ENCODE assay signal across 2 cellular contexts in genomic region chr20:41639630-41640029, GRCh38.
TF ChIP-seq lines count a peak whose summit lies in the region.

No MANE protein-coding gene starts in this region.

TF ChIP-seq in GM23338, 12 proteins besides CTCF, POLR2A, EP300 and RAD21 (continued from another document):
- TF ChIP-seq ZNF462 (CRISPR knock-in tag; IDR thresholded peaks at IDR 0.05): no peak
- TF ChIP-seq ETS1 (IDR thresholded peaks at IDR 0.05): no peak
- TF ChIP-seq POLR2AphosphoS5 (IDR thresholded peaks at IDR 0.05; ENCODE audit: low read depth): no peak
- no peak for TF ChIP-seq REST (IDR thresholded peaks at IDR 0.05; ENCODE audit: unreplicated experiment)
- no peak for TF ChIP-seq CREB1 (CRISPR knock-in tag; IDR thresholded peaks at IDR 0.05; ENCODE audit: low read depth)
- no peak for TF ChIP-seq STAT1 (IDR thresholded peaks at IDR 0.05; ENCODE audit: unreplicated experiment)
- no peak for TF ChIP-seq JUNB (IDR thresholded peaks at IDR 0.05; ENCODE audit: unreplicated experiment)
- no peak for TF ChIP-seq ZNF114 (CRISPR knock-in tag; IDR thresholded peaks at IDR 0.05)
- TF ChIP-seq EZH2 (IDR thresholded peaks at IDR 0.05; ENCODE audit: low read depth, unreplicated experiment): no peak
- no peak for TF ChIP-seq NANOG (IDR thresholded peaks at IDR 0.05; ENCODE audit: borderline replicate concordance)
- no peak for TF ChIP-seq EZH2phosphoT487 (IDR thresholded peaks at IDR 0.05; ENCODE audit: unreplicated experiment)

TF ChIP-seq in WTC11, 78 proteins besides CTCF, POLR2A, EP300 and RAD21 (continued from another document):
- TF ChIP-seq E2F1 (CRISPR knock-in tag; IDR thresholded peaks at IDR 0.05) (no peak), FOXP4 (CRISPR knock-in tag; IDR thresholded peaks at IDR 0.05) (no peak), ZBTB21 (CRISPR knock-in tag; IDR thresholded peaks at IDR 0.05; ENCODE audit: borderline replicate concordance) (no peak), ZNF232 (CRISPR knock-in tag; IDR thresholded peaks at IDR 0.05) (no peak), RELA (CRISPR knock-in tag; IDR thresholded peaks at IDR 0.05; ENCODE audit: borderline replicate concordance) (no peak), CREB1 (CRISPR knock-in tag; IDR thresholded peaks at IDR 0.05) (no peak), ZNF396 (CRISPR knock-in tag; IDR thresholded peaks at IDR 0.05; ENCODE audit: borderline replicate concordance) (no peak), FOXK1 (CRISPR knock-in tag; IDR thresholded peaks at IDR 0.05) (no peak), USF1 (CRISPR knock-in tag; IDR thresholded peaks at IDR 0.05) (no peak), NR1H2 (CRISPR knock-in tag; IDR thresholded peaks at IDR 0.05) (no peak), ZNF121 (CRISPR knock-in tag; IDR thresholded peaks at IDR 0.05) (no peak)
